Comparison of ENCODE assay signal across 11 cellular contexts in genomic region chr12:14157129-14157747, GRCh38.
DNase-seq lines count a peak whose midpoint lies in the region; ATAC-seq lines count a peak whose summit lies in the region.
"Had no signal": no experiment of that assay in that cellular context is flagged by ENCODE, and none has a peak within 500 bp of the region (broad histone marks: within the 10 kb centered on the region; RNA-seq: fewer than 3 reads in every experiment).

No MANE protein-coding gene starts in this region.

- CTCF ChIA-PET in activated naive CD4-positive, alpha-beta T cell treated with anti-CD3 and anti-CD28 coated beads, Interleukin-2, amount 10 ng/mL, durations not matched to agents 7 days and 5 days (lab: Charles Lee) = no interaction called here

- H3K4me3 Mint-ChIP-seq in activated naive CD8-positive, alpha-beta T cell treated with anti-CD3 and anti-CD28 coated beads, Interleukin-2, amount 50 U/mL, for 24 hours = no peak overlapping the region
- no peak overlapping the region for H3K4me3 Mint-ChIP-seq in activated naive CD8-positive, alpha-beta T cell treated with anti-CD3 and anti-CD28 coated beads for 36 hours
- H3K4me3 Mint-ChIP-seq in activated naive CD4-positive, alpha-beta T cell treated with anti-CD3 and anti-CD28 coated beads, Interleukin-2, amount 10 ng/mL, durations not matched to agents 7 days and 5 days = no peak overlapping the region

- H3K36me3 Mint-ChIP-seq in activated naive CD8-positive, alpha-beta T cell treated with anti-CD3 and anti-CD28 coated beads, Interleukin-2, amount 50 U/mL, for 24 hours (ENCODE audit: low read depth) = no peaks in the 10 kb centered on the region
- no peaks in the 10 kb centered on the region for H3K36me3 Mint-ChIP-seq in activated naive CD8-positive, alpha-beta T cell treated with anti-CD3 and anti-CD28 coated beads for 36 hours
- no peaks in the 10 kb centered on the region for H3K36me3 Mint-ChIP-seq in activated naive CD4-positive, alpha-beta T cell treated with anti-CD3 and anti-CD28 coated beads, Interleukin-2, amount 10 ng/mL, durations not matched to agents 7 days and 5 days

- peaks cover 11% of the 10 kb centered on the region for H3K4me1 Mint-ChIP-seq in activated naive CD8-positive, alpha-beta T cell treated with anti-CD3 and anti-CD28 coated beads, Interleukin-2, amount 50 U/mL, for 24 hours
- H3K4me1 Mint-ChIP-seq in activated naive CD8-positive, alpha-beta T cell treated with anti-CD3 and anti-CD28 coated beads for 36 hours = no peaks in the 10 kb centered on the region
- no peaks in the 10 kb centered on the region for H3K4me1 Mint-ChIP-seq in activated naive CD4-positive, alpha-beta T cell treated with anti-CD3 and anti-CD28 coated beads, Interleukin-2, amount 10 ng/mL, durations not matched to agents 7 days and 5 days

- H3K27me3 Mint-ChIP-seq in activated naive CD8-positive, alpha-beta T cell treated with anti-CD3 and anti-CD28 coated beads, Interleukin-2, amount 50 U/mL, for 24 hours = peaks cover 2% of the 10 kb centered on the region
- H3K27me3 Mint-ChIP-seq in activated naive CD8-positive, alpha-beta T cell treated with anti-CD3 and anti-CD28 coated beads for 36 hours = no peaks in the 10 kb centered on the region
- no peaks in the 10 kb centered on the region for H3K27me3 Mint-ChIP-seq in activated naive CD4-positive, alpha-beta T cell treated with anti-CD3 and anti-CD28 coated beads, Interleukin-2, amount 10 ng/mL, durations not matched to agents 7 days and 5 days

- no peak for DNase-seq in activated naive CD8-positive, alpha-beta T cell treated with anti-CD3 and anti-CD28 coated beads, Interleukin-2, amount 50 U/mL, for 24 hours
- no peak for DNase-seq in activated naive CD8-positive, alpha-beta T cell treated with anti-CD3 and anti-CD28 coated beads for 36 hours
- DNase-seq in GF-D8 (lab: John Stamatoyannopoulos, UW) (no peak), SHP77 treated with DMSO at 0.1 percent for 48 hours (lab: John Stamatoyannopoulos, UW) (no peak), putamen (ENCODE audit: low spot score) (no peak)
- no peak for DNase-seq in activated naive CD4-positive, alpha-beta T cell treated with anti-CD3 and anti-CD28 coated beads, Interleukin-2, amount 10 ng/mL, durations not matched to agents 7 days and 5 days
- DNase-seq: activated effector memory CD4-positive, alpha-beta T cell treated with anti-CD3 and anti-CD28 coated beads, Interleukin-2, amount 50 U/mL, for 16 hours; effector CD8-positive, alpha-beta T cell; NCI-H1930 had no signal

- peaks cover 3% of the 10 kb centered on the region for H3K9me3 Mint-ChIP-seq in activated naive CD8-positive, alpha-beta T cell treated with anti-CD3 and anti-CD28 coated beads, Interleukin-2, amount 50 U/mL, for 24 hours
- H3K9me3 Mint-ChIP-seq in activated naive CD8-positive, alpha-beta T cell treated with anti-CD3 and anti-CD28 coated beads for 36 hours = no peaks in the 10 kb centered on the region
- no peaks in the 10 kb centered on the region for H3K9me3 Mint-ChIP-seq in activated naive CD4-positive, alpha-beta T cell treated with anti-CD3 and anti-CD28 coated beads, Interleukin-2, amount 10 ng/mL, durations not matched to agents 7 days and 5 days

- peak; percentile 52 for ATAC-seq in activated naive CD8-positive, alpha-beta T cell treated with anti-CD3 and anti-CD28 coated beads, Interleukin-2, amount 50 U/mL, for 24 hours
- ATAC-seq in HG02759 (IDR thresholded peaks at IDR 0.05; ENCODE audit: unreplicated experiment) (peak; percentile 98), HG03575 (IDR thresholded peaks at IDR 0.05; ENCODE audit: extremely low read depth, insufficient number of reproducible peaks, low FRiP score, unreplicated experiment) (peak; percentile 98)

- H3K27ac Mint-ChIP-seq in activated naive CD8-positive, alpha-beta T cell treated with anti-CD3 and anti-CD28 coated beads, Interleukin-2, amount 50 U/mL, for 24 hours = no peak overlapping the region
- no peak overlapping the region for H3K27ac Mint-ChIP-seq in activated naive CD8-positive, alpha-beta T cell treated with anti-CD3 and anti-CD28 coated beads for 36 hours
- H3K27ac Mint-ChIP-seq in activated naive CD4-positive, alpha-beta T cell treated with anti-CD3 and anti-CD28 coated beads, Interleukin-2, amount 10 ng/mL, durations not matched to agents 7 days and 5 days = no peak overlapping the region
